ENCODE assay signal across 1 cellular context in genomic region chr1:225777583-225778411, GRCh38.
TF ChIP-seq lines count a peak whose summit lies in the region.

Gene SRP9 (plus strand): TSS chr1:225777826. CDS start chr1:225777941, 115 bp downstream.

TF ChIP-seq in K562, 482 proteins besides CTCF, POLR2A, EP300 and RAD21 (continued from another document and continues in another):
- TF ChIP-seq USF2 (CRISPR knock-in tag; IDR thresholded peaks at IDR 0.05): no peak
- TF ChIP-seq HDAC1 (IDR thresholded peaks at IDR 0.05): peak in 1 of 2 experiments; percentile 80; a peak in 2 of 4 replicates
- TF ChIP-seq SIN3A (IDR thresholded peaks at IDR 0.05; ENCODE audit: borderline replicate concordance in 2 of 2, control insufficient read depth in 1 of 2, low read depth in 2 of 2, low read length in 2 of 2): peak in 1 of 2 experiments; percentile 70; a peak in 2 of 4 replicates
- peak; percentile 94 for TF ChIP-seq RBM25 (IDR thresholded peaks at IDR 0.05; ENCODE audit: low read depth, low read length, severe bottlenecking)
- peak in 1 of 3 experiments; percentile 25; a peak in 1 of 6 replicates for TF ChIP-seq ZBTB11 (CRISPR knock-in tag; IDR thresholded peaks at IDR 0.05)
- peak; percentile 40; the same call in 1 of the 2 replicates for TF ChIP-seq ZNF584 (CRISPR knock-in tag; IDR thresholded peaks at IDR 0.05; ENCODE audit: low read depth)
- TF ChIP-seq SMAD4 (CRISPR knock-in tag; conservative IDR thresholded peaks at IDR 0.05): peak; percentile 48; the same call in 1 of the 2 replicates
- TF ChIP-seq KDM5B (IDR thresholded peaks at IDR 0.05; ENCODE audit: insufficient replicate concordance, low read depth, low read length): peak; percentile 64
- TF ChIP-seq CBFA2T3 (IDR thresholded peaks at IDR 0.05): peak; percentile 17; the same call in 1 of the 2 replicates
- TF ChIP-seq ASH1L (IDR thresholded peaks at IDR 0.05; ENCODE audit: borderline replicate concordance, low read depth, partially characterized antibody): peak; percentile 95
- TF ChIP-seq HMGXB4 (CRISPR knock-in tag; IDR thresholded peaks at IDR 0.05): peak; percentile 91; the same call in 1 of the 2 replicates
- 0 out of 2 replicates have a peak, but pooled peaks have one; percentile 49 for TF ChIP-seq ZNF41 (CRISPR knock-in tag; conservative IDR thresholded peaks at IDR 0.05)
- TF ChIP-seq JUND (IDR thresholded peaks at IDR 0.05; ENCODE audit: borderline replicate concordance, low read depth, low read length): peak; percentile 77
- TF ChIP-seq JUND (tag; IDR thresholded peaks at IDR 0.05; ENCODE audit: borderline replicate concordance, low read depth, low read length): peak; percentile 50; the same call in 1 of the 3 replicates
- peak; percentile 95 for TF ChIP-seq C11orf30 (IDR thresholded peaks at IDR 0.05; ENCODE audit: low read depth)
- no peak for TF ChIP-seq ZBTB49 (CRISPR knock-in tag; IDR thresholded peaks at IDR 0.05; ENCODE audit: borderline replicate concordance)
- peak; percentile 48; the same call in 1 of the 2 replicates for TF ChIP-seq USF1 (CRISPR knock-in tag; IDR thresholded peaks at IDR 0.05)
- no peak for TF ChIP-seq CHD4 (IDR thresholded peaks at IDR 0.05; ENCODE audit: insufficient read depth, insufficient replicate concordance, low read depth, low read length, poor library complexity, severe bottlenecking)
- TF ChIP-seq BRD4 (IDR thresholded peaks at IDR 0.05): peak; percentile 90
- TF ChIP-seq ZNF224 (CRISPR knock-in tag; IDR thresholded peaks at IDR 0.05): no peak
- peak; percentile 48; the same call in 1 of the 2 replicates for TF ChIP-seq ZNF143 (CRISPR knock-in tag; IDR thresholded peaks at IDR 0.05)
- TF ChIP-seq RAD51 (IDR thresholded peaks at IDR 0.05; ENCODE audit: borderline replicate concordance, low read depth): peak; percentile 48; the same call in 1 of the 2 replicates
- TF ChIP-seq SMAD2 (IDR thresholded peaks at IDR 0.05; ENCODE audit: low read depth, low read length): no peak
- 0 out of 2 replicates have a peak, but pooled peaks have one; percentile 2 for TF ChIP-seq THAP12 (CRISPR knock-in tag; IDR thresholded peaks at IDR 0.05)
- no peak for TF ChIP-seq KDM1A (IDR thresholded peaks at IDR 0.05)
- TF ChIP-seq GTF2E2 (tag; IDR thresholded peaks at IDR 0.05): peak; percentile 90; the same call in 1 of the 2 replicates
- peak; percentile 52 for TF ChIP-seq HNRNPLL (IDR thresholded peaks at IDR 0.05; ENCODE audit: low read depth, low read length, poor library complexity, severe bottlenecking)
- TF ChIP-seq TOE1 (IDR thresholded peaks at IDR 0.05; ENCODE audit: borderline replicate concordance): peak; percentile 67; the same call in 1 of the 2 replicates
- TF ChIP-seq TOE1 (CRISPR knock-in tag; IDR thresholded peaks at IDR 0.05; ENCODE audit: borderline replicate concordance, low read depth): peak; percentile 64; the same call in 1 of the 2 replicates
- TF ChIP-seq MAZ (CRISPR knock-in tag; conservative IDR thresholded peaks at IDR 0.05 in 1 of 2, IDR thresholded peaks at IDR 0.05 in 1 of 2): peak; percentile 38 to 85; a peak in 3 of 4 replicates
- TF ChIP-seq MNT (conservative IDR thresholded peaks at IDR 0.05): peak; percentile 88 to 96
- peak; percentile 80 for TF ChIP-seq DIDO1 (tag; IDR thresholded peaks at IDR 0.05; ENCODE audit: low read depth)
- TF ChIP-seq TAF7 (tag; IDR thresholded peaks at IDR 0.05): peak; percentile 88
- peak; percentile 34; the same call in 1 of the 2 replicates for TF ChIP-seq NFE2 (IDR thresholded peaks at IDR 0.05; ENCODE audit: low read depth)
- peak; percentile 65 to 67 for TF ChIP-seq E2F6 (IDR thresholded peaks at IDR 0.05; ENCODE audit: borderline replicate concordance in 1 of 2, extremely low read depth in 1 of 2, insufficient read depth in 1 of 2, insufficient read length in 1 of 2, low read depth in 1 of 2, low read length in 1 of 2, poor library complexity in 1 of 2, severe bottlenecking in 1 of 2)
- no peak for TF ChIP-seq PBX2 (CRISPR knock-in tag; IDR thresholded peaks at IDR 0.05; ENCODE audit: low read depth)
- TF ChIP-seq PBX2 (tag; conservative IDR thresholded peaks at IDR 0.05; ENCODE audit: low read depth): peak; percentile 72; the same call in 1 of the 2 replicates
- TF ChIP-seq GMEB1 (CRISPR knock-in tag; IDR thresholded peaks at IDR 0.05): peak; percentile 19; the same call in 1 of the 2 replicates
